In the genomic region with DNA sequence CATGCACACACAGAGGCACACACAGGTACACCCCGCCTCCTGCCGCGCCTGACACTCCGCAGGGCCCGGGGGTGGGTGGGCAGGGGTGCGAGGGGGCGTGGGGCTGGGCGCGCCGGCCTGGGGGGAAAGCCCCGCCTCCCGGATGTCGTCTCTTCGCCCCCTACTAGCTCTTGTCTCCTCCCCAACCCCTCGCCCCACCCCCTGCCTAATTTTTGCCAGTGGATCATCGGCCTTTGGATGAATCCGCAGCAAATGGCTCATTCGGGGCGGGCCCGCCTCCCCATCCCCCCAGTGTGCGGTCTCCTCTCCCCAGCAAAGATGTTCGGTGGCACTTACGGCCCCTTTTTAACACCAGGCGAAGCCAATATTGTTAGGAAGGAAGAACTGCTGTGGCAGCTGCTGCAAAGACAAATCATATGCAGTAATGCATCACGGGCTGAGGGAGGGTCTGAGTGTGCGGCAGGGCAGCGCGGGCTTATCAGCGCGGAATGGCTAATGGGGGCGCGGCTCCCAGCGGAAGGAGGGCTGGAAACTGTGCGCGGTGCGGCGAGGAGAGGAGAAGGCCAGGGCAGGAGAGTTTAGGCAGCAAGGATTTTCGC, we compare ENCODE assay signal across 10 cellular contexts. TPM values are rescaled to one million over a fixed set of nuclear protein-coding genes. Genes with fewer than 3 reads are reported as not detected.
A peak's percentile ranks its signal among the peaks of the same experiment; 100 is the strongest.
DNase-seq lines count a peak whose midpoint lies in the region; ATAC-seq and FAIRE-seq lines count a peak whose summit lies in the region.
"Had no signal": no experiment of that assay in that cellular context is flagged by ENCODE, and none has a peak within 500 bp of the region (broad histone marks: within the 10 kb centered on the region; RNA-seq: fewer than 3 reads in every experiment).

No MANE protein-coding gene starts in this region.

- H3K27ac Mint-ChIP-seq in immature natural killer cell: no peak overlapping the region
- no peak overlapping the region for H3K27ac Mint-ChIP-seq in stimulated activated naive CD8-positive, alpha-beta T cell treated with anti-CD3 and anti-CD28 coated beads, Interleukin-15, Interleukin-2, amounts not matched to agents 100 ng/mL and 50 ng/mL, for 24 hours

- no peak for ATAC-seq in GM21619 (IDR thresholded peaks at IDR 0.05; ENCODE audit: unreplicated experiment)

- FAIRE-seq in HTR-8/SVneo (lab: Jason Lieb, UNC): no peak
- FAIRE-seq: A549 had no signal

- H3K36me3 Mint-ChIP-seq in immature natural killer cell: no peaks in the 10 kb centered on the region
- H3K36me3 Mint-ChIP-seq in stimulated activated naive CD8-positive, alpha-beta T cell treated with anti-CD3 and anti-CD28 coated beads, Interleukin-15, Interleukin-2, amounts not matched to agents 100 ng/mL and 50 ng/mL, for 24 hours (ENCODE audit: low read depth): no peaks in the 10 kb centered on the region

- DNase-seq in NOMO-1 treated with DMSO at 0.1 percent for 48 hours (lab: John Stamatoyannopoulos, UW; ENCODE audit: unreplicated experiment) (peak; percentile 22), NOMO-1 treated with dmso at 0.1 percent for 144 hours (lab: John Stamatoyannopoulos, UW; ENCODE audit: unreplicated experiment) (no peak), immature natural killer cell (no peak), SIG-M5 (lab: John Stamatoyannopoulos, UW) (no peak), HTR-8/SVneo (ENCODE audit: insufficient read length, low spot score) (no peak)
- DNase-seq in activated naive CD8-positive, alpha-beta T cell treated with anti-CD3 and anti-CD28 coated beads, Interleukin-2, amount 50 U/mL, for 16 hours (ENCODE audit: low read depth, low spot score): peak; percentile 15
- DNase-seq: NCI-H524 treated with DMSO at 0.1 percent for 48 hours had no signal

- H3K4me3 Mint-ChIP-seq in immature natural killer cell: peak overlapping the region in 4 of 5 donors; percentile 21 to 71 (median 46)
- H3K4me3 Mint-ChIP-seq in stimulated activated naive CD8-positive, alpha-beta T cell treated with anti-CD3 and anti-CD28 coated beads, Interleukin-15, Interleukin-2, amounts not matched to agents 100 ng/mL and 50 ng/mL, for 24 hours: peak overlapping the region; percentile 56

- H3K4me1 Mint-ChIP-seq in immature natural killer cell: peaks cover 12 to 13% of the 10 kb centered on the region in 2 donors
- H3K4me1 Mint-ChIP-seq in stimulated activated naive CD8-positive, alpha-beta T cell treated with anti-CD3 and anti-CD28 coated beads, Interleukin-15, Interleukin-2, amounts not matched to agents 100 ng/mL and 50 ng/mL, for 24 hours (ENCODE audit: low read depth): peaks cover 16% of the 10 kb centered on the region

- H3K9me3 Mint-ChIP-seq in immature natural killer cell: no peaks in the 10 kb centered on the region
- no peaks in the 10 kb centered on the region for H3K9me3 Mint-ChIP-seq in stimulated activated naive CD8-positive, alpha-beta T cell treated with anti-CD3 and anti-CD28 coated beads, Interleukin-15, Interleukin-2, amounts not matched to agents 100 ng/mL and 50 ng/mL, for 24 hours

- peaks cover 16 to 26% (median 16%) of the 10 kb centered on the region in 3 donors for H3K27me3 Mint-ChIP-seq in immature natural killer cell (ENCODE audit: low read depth in 3 of 3)
- H3K27me3 Mint-ChIP-seq in stimulated activated naive CD8-positive, alpha-beta T cell treated with anti-CD3 and anti-CD28 coated beads, Interleukin-15, Interleukin-2, amounts not matched to agents 100 ng/mL and 50 ng/mL, for 24 hours: peaks cover 38% of the 10 kb centered on the region

RNA-seq across cellular contexts. Expression of gene NECTIN1, which starts 13.4 kb away (rescaled TPM):
- under 1 TPM in 2 of 3 donors, not detected in 1; 0.41 to 0.52 TPM for polyA plus RNA-seq in immature natural killer cell

Comparison
In these comparisons a context has a peak if more than half of its experiments do, and no peak if none do; other contexts are left out.
1. DNase-seq: peak in NOMO-1 treated with DMSO at 0.1 percent for 48 hours (single experiment) and activated naive CD8-positive, alpha-beta T cell treated with anti-CD3 and anti-CD28 coated beads, Interleukin-2, amount 50 U/mL, for 16 hours (single experiment); none in NOMO-1 treated with dmso at 0.1 percent for 144 hours (single experiment), immature natural killer cell (0 of 3), SIG-M5 (single experiment) and HTR-8/SVneo (single experiment).